In genomic region chr3:109241459-109241858, GRCh38 we compare ENCODE assay signal across 19 cellular contexts.
DNase-seq lines count a peak whose midpoint lies in the region; TF ChIP-seq lines count a peak whose summit lies in the region.
"Had no signal": no experiment of that assay in that cellular context is flagged by ENCODE, and none has a peak within 500 bp of the region (broad histone marks: within the 10 kb centered on the region; RNA-seq: fewer than 3 reads in every experiment).

No MANE protein-coding gene starts in this region.

- DNase-seq in COLO829 (ENCODE audit: low spot score) = peak; percentile 65
- peak; percentile 28 for DNase-seq in SK-MEL-5 (ENCODE audit: low read depth, low spot score)
- DNase-seq in mesothelial cell of epicardium (ENCODE audit: low spot score in 2 of 2, unreplicated experiment in 2 of 2) = no peak
- no peak for DNase-seq in G401 (ENCODE audit: low spot score)
- no peak for DNase-seq in stimulated activated naive CD4-positive, alpha-beta T cell treated with Interleukin-2 at 50 U/mL for 16 hours (lab: John Stamatoyannopoulos, UW)
- no peak for DNase-seq in uterus
- DNase-seq: BE2C; Caco-2; CD4-positive, alpha-beta T cell; GDM1; Kasumi-1; NCI-H187; NCI-H2107; NCI-H2227 treated with DMSO at 0.1 percent for 48 hours; NCI-H510A; NCI-H774; NK-92 treated with Interleukin-12 subunit alpha and Interleukin-12 subunit beta, amount 100 ng/mL, for 24 hours; T-cell had no signal

- H3K4me3 ChIP-seq in BLaER1 = no peak overlapping the region
- no peak overlapping the region for H3K4me3 ChIP-seq in uterus

- H3K27me3 ChIP-seq in BLaER1 = no peaks in the 10 kb centered on the region
- H3K27me3 ChIP-seq in uterus = no peaks in the 10 kb centered on the region
- H3K27me3 ChIP-seq: BE2C had no signal

- no peak overlapping the region for H3K4me3 Mint-ChIP-seq in mesothelial cell of epicardium
- H3K4me3 Mint-ChIP-seq: CD4-positive, alpha-beta T cell; T-cell had no signal

- no peaks in the 10 kb centered on the region for H4K20me1 ChIP-seq in BLaER1

- H3K9me3 Mint-ChIP-seq in mesothelial cell of epicardium = peaks cover 22% of the 10 kb centered on the region

- no peaks in the 10 kb centered on the region for H3K27me3 Mint-ChIP-seq in mesothelial cell of epicardium (ENCODE audit: low read depth)
- H3K27me3 Mint-ChIP-seq: CD4-positive, alpha-beta T cell had no signal

- in situ Hi-C loops in SK-MEL-5 (cut with HindIII; ENCODE audit: low pct_unique_long_range_greater_than_20kb, low sequenced_read_pairs) (no loop called here), G401 (cut with HindIII; ENCODE audit: low sequenced_read_pairs) (no loop called here)

- no peaks in the 10 kb centered on the region for H3K36me3 ChIP-seq in BLaER1
- H3K36me3 ChIP-seq in uterus = no peaks in the 10 kb centered on the region
- H3K36me3 ChIP-seq: BE2C had no signal

- H3K4me1 ChIP-seq in BLaER1 = peaks cover 11% of the 10 kb centered on the region
- no peaks in the 10 kb centered on the region for H3K4me1 ChIP-seq in uterus
- H3K4me1 ChIP-seq: BE2C, Caco-2 had no signal

- H3K9me3 ChIP-seq in BLaER1 (no peaks in the 10 kb centered on the region), uterus (no peaks in the 10 kb centered on the region)
- H3K9me3 ChIP-seq: BE2C, Caco-2 had no signal

- intact Hi-C loops in uterus (cut with DNase I; ENCODE audit: low total_unique reads) = no loop called here

- no peak overlapping the region for H3K27ac ChIP-seq in BLaER1
- peak overlapping the region in 1 of 2 donors; percentile 27 for H3K27ac ChIP-seq in uterus

- no peak overlapping the region for H3K9ac ChIP-seq in BLaER1

- TF ChIP-seq CTCF in mesothelial cell of epicardium (IDR thresholded peaks at IDR 0.05; ENCODE audit: unreplicated experiment) (no peak), uterus (IDR thresholded peaks at IDR 0.05) (no peak)

- H3K4me2 ChIP-seq in BLaER1 = peak overlapping the region; percentile 33

- H3K4me1 Mint-ChIP-seq in mesothelial cell of epicardium = peaks cover 15% of the 10 kb centered on the region
- H3K4me1 Mint-ChIP-seq: T-cell had no signal

- peaks cover 5% of the 10 kb centered on the region for H3K36me3 Mint-ChIP-seq in mesothelial cell of epicardium
- H3K36me3 Mint-ChIP-seq: T-cell had no signal

- H3K27ac Mint-ChIP-seq in mesothelial cell of epicardium = peak overlapping the region; percentile 5
- H3K27ac Mint-ChIP-seq: CD4-positive, alpha-beta T cell; T-cell had no signal

- TF ChIP-seq POLR2A in uterus (IDR thresholded peaks at IDR 0.05) = no peak

Comparison
In these comparisons a context has a peak if more than half of its experiments do, and no peak if none do; other contexts are left out.
1. DNase-seq: peak in COLO829 (single experiment) and SK-MEL-5 (single experiment); none in mesothelial cell of epicardium (0 of 2), G401 (single experiment), stimulated activated naive CD4-positive, alpha-beta T cell treated with Interleukin-2 at 50 U/mL for 16 hours (single experiment) and uterus (0 of 2).